In genomic region chr6:28407401-28407800, GRCh38 we compare ENCODE assay signal across 17 cellular contexts.
"Had no signal": no experiment of that assay in that cellular context is flagged by ENCODE, and none has a peak within 500 bp of the region (broad histone marks: within the 10 kb centered on the region; RNA-seq: fewer than 3 reads in every experiment).

No MANE protein-coding gene starts in this region.

- DNase-seq: activated B cell treated with CpG ODN at 0.5 μM for 24 hours; activated CD8-positive, alpha-beta memory T cell treated with anti-CD3 and anti-CD28 coated beads, Interleukin-2, amount 10 ng/mL, durations not matched to agents 7 days and 5 days; activated gamma-delta T cell treated with Interleukin-2 at 50 U/mL for 16 hours; activated naive CD4-positive, alpha-beta T cell treated with anti-CD3 and anti-CD28 coated beads, Interleukin-2, amount 50 U/mL, for 16 hours; activated T-cell treated with anti-CD3 and anti-CD28 coated beads, Interleukin-2, amount 50 U/mL, for 24 hours; brain microvascular endothelial cell; Karpas-422; MM.1S; NCI-H1105; NCI-H1436; NCI-H1694 treated with DMSO at 0.1 percent for 48 hours; NCI-H2029 treated with DMSO at 0.1 percent for 48 hours; NCI-H524; T-cell; T-helper 2 cell; T1000 had no signal

- ATAC-seq: activated CD8-positive, alpha-beta memory T cell treated with anti-CD3 and anti-CD28 coated beads, Interleukin-2, amount 10 ng/mL, durations not matched to agents 7 days and 5 days; T-cell had no signal

- H3K36me3 Mint-ChIP-seq: T-cell had no signal

- H3K27ac Mint-ChIP-seq: activated B cell treated with CpG ODN at 0.5 μM for 24 hours; activated CD8-positive, alpha-beta memory T cell treated with anti-CD3 and anti-CD28 coated beads, Interleukin-2, amount 10 ng/mL, durations not matched to agents 7 days and 5 days; activated T-helper 2 cell treated with anti-CD3 and anti-CD28 coated beads, Interferon-gamma antibody, Interleukin-2, Interleukin-4, amounts not matched to agents 10 μg/mL and 5 μg/mL and 100 μg/mL, durations not matched to agents 14 hours and 24 hours and 36 hours; T-cell had no signal

- H3K4me3 Mint-ChIP-seq: activated B cell treated with CpG ODN at 0.5 μM for 24 hours; activated CD8-positive, alpha-beta memory T cell treated with anti-CD3 and anti-CD28 coated beads, Interleukin-2, amount 10 ng/mL, durations not matched to agents 7 days and 5 days; activated T-cell treated with anti-CD3 and anti-CD28 coated beads, Interleukin-2, amount 50 U/mL, for 24 hours; T-cell had no signal

- H3K9me3 Mint-ChIP-seq: activated T-cell treated with anti-CD3 and anti-CD28 coated beads, Interleukin-2, amount 50 U/mL, for 24 hours had no signal

- H3K4me1 Mint-ChIP-seq: activated B cell treated with CpG ODN at 0.5 μM for 24 hours, T-cell had no signal
